In genomic region chr15:31396881-31397560, GRCh38 we compare ENCODE assay signal across 9 cellular contexts.
DNase-seq lines count a peak whose midpoint lies in the region; ATAC-seq and TF ChIP-seq lines count a peak whose summit lies in the region.
"Had no signal": no experiment of that assay in that cellular context is flagged by ENCODE, and none has a peak within 500 bp of the region (broad histone marks: within the 10 kb centered on the region; RNA-seq: fewer than 3 reads in every experiment).

No MANE protein-coding gene starts in this region.

- CTCF ChIA-PET in BJ (lab: Yijun Ruan, JAX) = interaction anchor here (1.6 kb wide), 1 partner anchor 91 kb away, joined by 4 read pairs; no protein-coding TSS in a partner anchor

- peak; percentile 34 for DNase-seq in BJ (ENCODE audit: low read depth)
- DNase-seq in SJCRH30 = peak; percentile 94
- peak; percentile 49 for DNase-seq in fibroblast of the conjunctiva (ENCODE audit: low read depth)
- DNase-seq in neural crest cell (ENCODE audit: low read depth, low spot score) = peak; percentile 58
- DNase-seq in activated effector memory CD4-positive, alpha-beta T cell treated with Interleukin-2 at 50 U/mL for 16 hours = no peak

- peaks cover 41% of the 10 kb centered on the region for H3K27me3 Mint-ChIP-seq in neural crest cell (ENCODE audit: low read depth)

- no peak overlapping the region for H3K27ac Mint-ChIP-seq in neural crest cell (ENCODE audit: unreplicated experiment)

- H3K27me3 ChIP-seq in BJ (ENCODE audit: control insufficient read depth, insufficient read depth, low read length) (no peaks in the 10 kb centered on the region), HUES64 (ENCODE audit: insufficient read depth, low read length) (peaks cover 28% of the 10 kb centered on the region), SJCRH30 (no peaks in the 10 kb centered on the region)

- H3K9ac ChIP-seq in HUES64 (ENCODE audit: low read depth, low read length) = no peak overlapping the region

- H3K27ac ChIP-seq in HUES64 (ENCODE audit: low read depth, low read length) (no peak overlapping the region), SJCRH30 (peak overlapping the region; percentile 15; the same call in 1 of the 2 replicates)

- 3% methylated on average over 25 of the region's 27 CpGs for WGBS in HUES64

- H3K4me1 Mint-ChIP-seq in neural crest cell = peaks cover 24% of the 10 kb centered on the region

- POLR2A ChIA-PET in BJ (lab: Charles Lee) = no interaction called here

- H3K9me3 ChIP-seq in HUES64 (ENCODE audit: insufficient read depth, low read depth, low read length) (no peaks in the 10 kb centered on the region), SJCRH30 (replicated peaks) (no peaks in the 10 kb centered on the region)

- peak overlapping the region; percentile 69 for H3K4me3 Mint-ChIP-seq in neural crest cell

- no peaks in the 10 kb centered on the region for H3K36me3 Mint-ChIP-seq in neural crest cell (ENCODE audit: low read depth)
- H3K36me3 Mint-ChIP-seq: brain had no signal

- H3K9me3 Mint-ChIP-seq in neural crest cell = no peaks in the 10 kb centered on the region

- no peak for TF ChIP-seq CTCF in BJ (IDR thresholded peaks at IDR 0.05; ENCODE audit: insufficient read depth, low read depth, low read length)
- no peak for TF ChIP-seq CTCF in neural crest cell (conservative IDR thresholded peaks at IDR 0.05)

- ATAC-seq in GM21723 (IDR thresholded peaks at IDR 0.05; ENCODE audit: unreplicated experiment) (no peak), GM18858 (IDR thresholded peaks at IDR 0.05; ENCODE audit: unreplicated experiment) (no peak)

- H3K36me3 ChIP-seq in BJ (ENCODE audit: control insufficient read depth, insufficient read depth, low read length) (no peaks in the 10 kb centered on the region), HUES64 (ENCODE audit: insufficient read depth, low read length) (no peaks in the 10 kb centered on the region), SJCRH30 (no peaks in the 10 kb centered on the region)

- H3K4me3 ChIP-seq in BJ (ENCODE audit: low read depth, low read length) (no peak overlapping the region), HUES64 (ENCODE audit: low read length) (peak overlapping the region; percentile 32), SJCRH30 (peak overlapping the region; percentile 40)

- H3K4me1 ChIP-seq in HUES64 (ENCODE audit: insufficient read depth, low read length) = peaks cover 22% of the 10 kb centered on the region
- H3K4me1 ChIP-seq in SJCRH30 = peaks cover 27% of the 10 kb centered on the region
